Comparison of ENCODE assay signal across 23 cellular contexts in the genomic region with DNA sequence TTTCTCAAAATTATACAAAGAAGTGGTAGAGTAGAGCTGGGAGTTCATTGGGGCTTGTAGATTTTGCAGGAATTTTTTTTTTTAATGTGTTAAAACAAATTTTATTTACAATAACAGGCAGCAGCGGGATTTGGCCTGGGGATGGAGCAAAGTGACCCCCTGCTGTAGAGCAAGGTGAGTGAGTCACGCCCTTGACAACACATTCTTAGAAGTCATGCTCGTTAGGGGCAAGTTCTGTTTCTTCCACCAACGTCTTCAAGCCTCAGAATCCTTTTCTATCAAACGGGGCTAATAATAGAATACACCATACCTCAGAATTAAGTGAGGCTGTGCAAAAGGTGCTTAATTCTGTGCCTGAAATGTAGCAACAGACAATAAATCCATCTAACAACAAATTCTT. TPM values are rescaled to one million over a fixed set of nuclear protein-coding genes. Genes with fewer than 3 reads are reported as not detected.
DNase-seq lines count a peak whose midpoint lies in the region; ATAC-seq and TF ChIP-seq lines count a peak whose summit lies in the region.
"Had no signal": no experiment of that assay in that cellular context is flagged by ENCODE, and none has a peak within 500 bp of the region (broad histone marks: within the 10 kb centered on the region; RNA-seq: fewer than 3 reads in every experiment).

No MANE protein-coding gene starts in this region.

- H3K14ac ChIP-seq in H9 (ENCODE audit: insufficient read depth, low read length) = no peak overlapping the region

- H3F3A ChIP-seq in PC-3 (ENCODE audit: low read length, unreplicated experiment) (no peaks in the 10 kb centered on the region), smooth muscle cell (ENCODE audit: low read depth) (no peaks in the 10 kb centered on the region)

- H4K8ac ChIP-seq in H9 (replicated peaks; ENCODE audit: insufficient read length, low read depth, low read length) = no peak overlapping the region

- H3K27ac ChIP-seq in H9 (ENCODE audit: insufficient read length, low read depth, low read length) (no peak overlapping the region), PC-3 (ENCODE audit: low read length) (no peak overlapping the region), smooth muscle cell (ENCODE audit: low read depth) (no peak overlapping the region), sigmoid colon (no peak overlapping the region)
- H3K27ac ChIP-seq: prostate gland, RWPE1, spleen, upper lobe of left lung had no signal

- H2AK5ac ChIP-seq in H9 (ENCODE audit: insufficient read length, low read length) = no peak overlapping the region

- no peak overlapping the region for H4K5ac ChIP-seq in H9 (ENCODE audit: insufficient read length, low read depth, low read length)

- TF ChIP-seq POLR2A in sigmoid colon (IDR thresholded peaks at IDR 0.05) = no peak

- no peak overlapping the region for H2BK20ac ChIP-seq in H9 (ENCODE audit: low read depth, low read length, poor library complexity, severe bottlenecking)

- no peaks in the 10 kb centered on the region for H3K9me2 ChIP-seq in PC-3 (replicated peaks; ENCODE audit: low read length)

- H2AFZ ChIP-seq in H9 (ENCODE audit: low read length) (no peak overlapping the region), PC-3 (ENCODE audit: low read length) (no peak overlapping the region), smooth muscle cell (ENCODE audit: low read depth) (no peak overlapping the region)

- no peak overlapping the region for H3K4me3 Mint-ChIP-seq in H9
- H3K4me3 Mint-ChIP-seq: activated naive CD4-positive, alpha-beta T cell treated with anti-CD3 and anti-CD28 coated beads, Interleukin-2, amount 10 ng/mL, durations not matched to agents 7 days and 5 days; activated T-cell treated with anti-CD3 and anti-CD28 coated beads, Interleukin-2, amount 50 U/mL, for 24 hours had no signal

- intact Hi-C loops in PC-3 (cut with micrococcal nuclease) (no loop called here), sigmoid colon (cut with DNase I) (loop anchor here (5.0 kb wide), 1 partner anchor 47 kb away; no protein-coding TSS in a partner anchor)

- no peak overlapping the region for H3K23ac ChIP-seq in H9 (ENCODE audit: insufficient read length, low read depth, low read length)

- TF ChIP-seq EP300 in sigmoid colon (IDR thresholded peaks at IDR 0.05) = no peak

- H3K79me2 ChIP-seq in H9 (ENCODE audit: insufficient read depth, low read length) (no peaks in the 10 kb centered on the region; the same call in 1 of the 2 replicates), PC-3 (ENCODE audit: low read length) (no peaks in the 10 kb centered on the region; the same call in 1 of the 2 replicates), smooth muscle cell (ENCODE audit: low read depth) (no peaks in the 10 kb centered on the region)

- no peak overlapping the region for H3T11ph ChIP-seq in H9 (ENCODE audit: low read length)

- H3K9ac ChIP-seq in H9 (ENCODE audit: extremely low read depth, insufficient read length, low read length) = no peak overlapping the region
- H3K9ac ChIP-seq in PC-3 (ENCODE audit: low read length) = no peak overlapping the region
- H3K9ac ChIP-seq in smooth muscle cell (ENCODE audit: low read depth) = no peak overlapping the region

- BruUV-seq in PC-3 (replicated peaks; lab: Mats Ljungman, UMichigan) = no TSS peak

- H3K36me3 ChIP-seq in PC-3 (ENCODE audit: low read depth, low read length) (no peaks in the 10 kb centered on the region; the same call in 1 of the 2 replicates), smooth muscle cell (ENCODE audit: low read depth) (no peaks in the 10 kb centered on the region), sigmoid colon (no peaks in the 10 kb centered on the region)
- H3K36me3 ChIP-seq: prostate gland, spleen, upper lobe of left lung had no signal

- no peak overlapping the region for H4K91ac ChIP-seq in H9 (ENCODE audit: insufficient read length, low read depth, low read length)

- no CpG with 5 or more reads among the region's 5 CpGs for WGBS in H9 (ENCODE audit: extremely low coverage, insufficient read length, low lambda C conversion rate)
- 20% methylated on average over 5 of the region's 5 CpGs for WGBS in smooth muscle cell (ENCODE audit: low lambda C conversion rate)
- WGBS in sigmoid colon, 2 donors = 72 to 90% methylated on average over 5 of the region's 5 CpGs

- no peak overlapping the region for H3K56ac ChIP-seq in H9 (ENCODE audit: insufficient read length, low read depth, low read length)

- no peak overlapping the region for H2BK15ac ChIP-seq in H9 (ENCODE audit: low read depth, low read length)

- no peak for TF ChIP-seq CTCF in H9 (conservative IDR thresholded peaks at IDR 0.05)
- TF ChIP-seq CTCF in PC-3 (conservative IDR thresholded peaks at IDR 0.05; ENCODE audit: low read depth, low read length) = no peak
- TF ChIP-seq CTCF in smooth muscle cell (IDR thresholded peaks at IDR 0.05; ENCODE audit: borderline replicate concordance, insufficient read depth, poor library complexity, severe bottlenecking) = no peak
- TF ChIP-seq CTCF in sigmoid colon (IDR thresholded peaks at IDR 0.05) = no peak
- TF ChIP-seq CTCF in GM10266 (IDR thresholded peaks at IDR 0.05; ENCODE audit: control insufficient read depth, insufficient read depth, low read depth, missing control alignments) = no peak

- H3K27me3 ChIP-seq in H9 (ENCODE audit: insufficient read depth, low read length) (no peaks in the 10 kb centered on the region), PC-3 (ENCODE audit: low read length) (no peaks in the 10 kb centered on the region), smooth muscle cell (ENCODE audit: low read depth) (no peaks in the 10 kb centered on the region), sigmoid colon (no peaks in the 10 kb centered on the region)
- H3K27me3 ChIP-seq: dorsolateral prefrontal cortex, upper lobe of left lung had no signal

- H2BK5ac ChIP-seq in H9 (ENCODE audit: insufficient read length, low read length) = no peak overlapping the region

- no peak overlapping the region for H3K18ac ChIP-seq in H9 (ENCODE audit: insufficient read length, low read depth, low read length)

- no peak for ATAC-seq in PC-3
- ATAC-seq: activated CD4-positive, CD25-positive, alpha-beta regulatory T cell treated with anti-CD3 and anti-CD28 coated beads, Interleukin-2, amount 50 U/mL, for 24 hours; activated CD8-positive, alpha-beta T cell treated with anti-CD3 and anti-CD28 coated beads, Interleukin-2, amount 10 ng/mL, durations not matched to agents 7 days and 5 days; SK-N-SH treated with all-trans-retinoic acid at 6 μM for 48 hours had no signal

- H3K27ac Mint-ChIP-seq in H9 = no peak overlapping the region
- H3K27ac Mint-ChIP-seq: activated CD8-positive, alpha-beta T cell treated with anti-CD3 and anti-CD28 coated beads, Interleukin-2, amount 10 ng/mL, durations not matched to agents 7 days and 5 days; activated naive CD4-positive, alpha-beta T cell treated with anti-CD3 and anti-CD28 coated beads, Interleukin-2, amount 10 ng/mL, durations not matched to agents 7 days and 5 days; activated T-cell treated with anti-CD3 and anti-CD28 coated beads, Interleukin-2, amount 50 U/mL, for 24 hours had no signal

- CTCF ChIA-PET in PC-3 (lab: Charles Lee) = no interaction called here

- H2BK120ac ChIP-seq in H9 (ENCODE audit: low read depth, low read length, poor library complexity, severe bottlenecking) = no peak overlapping the region

- no peaks in the 10 kb centered on the region for H3K79me1 ChIP-seq in H9 (ENCODE audit: insufficient read depth, low read depth, low read length, poor library complexity, severe bottlenecking)

- no peaks in the 10 kb centered on the region for H4K20me1 ChIP-seq in H9 (ENCODE audit: control insufficient read depth, insufficient read depth, insufficient read length)
- H4K20me1 ChIP-seq in PC-3 (ENCODE audit: low read length) = no peaks in the 10 kb centered on the region
- no peaks in the 10 kb centered on the region for H4K20me1 ChIP-seq in smooth muscle cell (ENCODE audit: low read depth)

- H3K9me3 ChIP-seq in H9 (ENCODE audit: control insufficient read depth, low read depth, low read length) = no peaks in the 10 kb centered on the region
- H3K9me3 ChIP-seq in PC-3 (ENCODE audit: low read length) = no peaks in the 10 kb centered on the region
- H3K9me3 ChIP-seq in smooth muscle cell (replicated peaks; ENCODE audit: low read depth) = no peaks in the 10 kb centered on the region
- no peaks in the 10 kb centered on the region for H3K9me3 ChIP-seq in sigmoid colon
- H3K9me3 ChIP-seq: prostate gland, spleen, upper lobe of left lung had no signal

- no peaks in the 10 kb centered on the region for H3K9me3 Mint-ChIP-seq in H9
- H3K9me3 Mint-ChIP-seq: activated naive CD4-positive, alpha-beta T cell treated with anti-CD3 and anti-CD28 coated beads, Interleukin-2, amount 10 ng/mL, durations not matched to agents 7 days and 5 days; activated T-cell treated with anti-CD3 and anti-CD28 coated beads, Interleukin-2, amount 50 U/mL, for 24 hours had no signal

- POLR2A ChIA-PET in PC-3 (lab: Charles Lee; ENCODE audit: unreplicated experiment) = no interaction called here

- H3K4me2 ChIP-seq in H9 (ENCODE audit: insufficient read depth, insufficient read length, low read length) = no peak overlapping the region
- peak overlapping the region; percentile 95 for H3K4me2 ChIP-seq in PC-3 (ENCODE audit: low read length)
- peak overlapping the region; percentile 94 for H3K4me2 ChIP-seq in smooth muscle cell

- H3K4ac ChIP-seq in H9 (ENCODE audit: low read depth, low read length) = no peak overlapping the region

- H3K4me3 ChIP-seq in PC-3 (ENCODE audit: low read length) = no peak overlapping the region
- no peak overlapping the region for H3K4me3 ChIP-seq in smooth muscle cell
- H3K4me3 ChIP-seq in sigmoid colon = no peak overlapping the region
- H3K4me3 ChIP-seq: prostate gland had no signal

- H3K4me1 ChIP-seq in H9 (ENCODE audit: insufficient read depth, low read length) (peaks cover 3% of the 10 kb centered on the region; the same call in 1 of the 2 replicates), PC-3 (ENCODE audit: insufficient read depth, low read length) (peaks cover 35% of the 10 kb centered on the region), smooth muscle cell (ENCODE audit: low read depth) (no peaks in the 10 kb centered on the region), sigmoid colon (peaks cover 0 to 18% (median 13%) of the 10 kb centered on the region in 4 donors)
- H3K4me1 ChIP-seq: prostate gland had no signal

- peaks cover 11% of the 10 kb centered on the region for H3K23me2 ChIP-seq in H9 (ENCODE audit: insufficient read length, low read depth, low read length, poor library complexity, severe bottlenecking)

- no peaks in the 10 kb centered on the region for H3K36me3 Mint-ChIP-seq in H9 (ENCODE audit: insufficient read depth in 1 of 3, low read depth in 3 of 3)

- DNase-seq in H9 (peak; percentile 51), PC-3 (peak; percentile 6), iPS DF 4.7 (ENCODE audit: extremely low read depth, low spot score) (peak; percentile 22), smooth muscle cell (lab: John Stamatoyannopoulos, UW; ENCODE audit: unreplicated experiment) (no peak), GF-D8 (lab: John Stamatoyannopoulos, UW) (no peak), sigmoid colon (no peak), GM10266 (ENCODE audit: extremely low spot score) (no peak)
- DNase-seq: activated CD8-positive, alpha-beta T cell treated with anti-CD3 and anti-CD28 coated beads, Interleukin-2, amount 10 ng/mL, durations not matched to agents 7 days and 5 days; activated naive CD4-positive, alpha-beta T cell treated with anti-CD3 and anti-CD28 coated beads, Interleukin-2, amount 10 ng/mL, durations not matched to agents 7 days and 5 days; activated T-cell treated with anti-CD3 and anti-CD28 coated beads, Interleukin-2, amount 50 U/mL, for 24 hours; central memory CD4-positive, alpha-beta T cell; dorsolateral prefrontal cortex; KG1; midbrain; NCI-H446 treated with DMSO at 0.1 percent for 48 hours; spleen; stimulated activated CD4-positive, alpha-beta T cell treated with anti-CD3 and anti-CD28 coated beads, Interleukin-4, amount 100 ng/mL, for 4 hours; T1000 had no signal

- H2BK12ac ChIP-seq in H9 (ENCODE audit: insufficient read length, low read depth, low read length) = no peak overlapping the region

- peaks cover 33 to 47% of the 10 kb centered on the region in 2 experiments for H3K4me1 Mint-ChIP-seq in H9

- H3K27me3 Mint-ChIP-seq in H9 (ENCODE audit: low read depth) = 0 out of 2 replicates have a peak, but pooled peaks cover 3% of the 10 kb centered on the region

RNA-seq across cellular contexts. Expression of gene ANKDD1B, which starts 1.1 kb away (rescaled TPM):
- total RNA-seq in H9 (2021) (0.33 and 0.44 TPM in 2 replicates), PC-3 (2014; rRNA removed) (0.04 TPM in 1 of 2 replicates, not detected in the other), smooth muscle cell (0.18 and 0.31 TPM in 2 replicates), sigmoid colon (under 1 TPM in 2 of 4 donors, not detected in 2; 0.36 to 0.66 TPM)
- polyA plus RNA-seq in smooth muscle cell (0.47 TPM in 1 of 2 replicates, not detected in the other), sigmoid colon (1 to 10 TPM; 1.8 to 3.0 (median 3.0) TPM)

Comparison
In these comparisons a context has a peak if more than half of its experiments do, and no peak if none do; other contexts are left out.
1. DNase-seq: peak in H9 (single experiment), PC-3 (single experiment) and iPS DF 4.7 (single experiment); none in smooth muscle cell (single experiment), GF-D8 (single experiment), sigmoid colon (single experiment) and GM10266 (single experiment).